ENCODE assay signal across 1 cellular context in genomic region chr11:65709661-65710060, GRCh38.
TF ChIP-seq lines count a peak whose summit lies in the region.

No MANE protein-coding gene starts in this region.

TF ChIP-seq in K562, 482 proteins besides CTCF, POLR2A, EP300 and RAD21 (continued from another document and continues in another):
- TF ChIP-seq CLOCK (CRISPR knock-in tag; IDR thresholded peaks at IDR 0.05; ENCODE audit: borderline replicate concordance) (no peak), SPI1 (IDR thresholded peaks at IDR 0.05; ENCODE audit: borderline replicate concordance, low read depth, low read length) (no peak), YY1 (IDR thresholded peaks at IDR 0.05; ENCODE audit: borderline replicate concordance in 1 of 3, control insufficient read depth in 1 of 3, extremely low read depth in 1 of 3, insufficient read depth in 3 of 3, insufficient read length in 1 of 3, insufficient replicate concordance in 2 of 3, low read depth in 1 of 3, low read length in 2 of 3) (no peak), CXXC5 (CRISPR knock-in tag; IDR thresholded peaks at IDR 0.05) (no peak), ZNF436 (CRISPR knock-in tag; IDR thresholded peaks at IDR 0.05) (no peak), ZFP36 (IDR thresholded peaks at IDR 0.05; ENCODE audit: low read depth, low read length, partially characterized antibody) (peak; percentile 15), HMBOX1 (IDR thresholded peaks at IDR 0.05) (peak; percentile 55), ZNF347 (CRISPR knock-in tag; IDR thresholded peaks at IDR 0.05; ENCODE audit: low read depth) (no peak), RB1 (IDR thresholded peaks at IDR 0.05; ENCODE audit: low read depth) (0 out of 2 replicates have a peak, but pooled peaks have one; percentile 5), STAT5B (CRISPR knock-in tag; IDR thresholded peaks at IDR 0.05) (no peak), ILK (tag; IDR thresholded peaks at IDR 0.05; ENCODE audit: borderline replicate concordance, low read depth) (no peak), ZC3H4 (CRISPR knock-in tag; IDR thresholded peaks at IDR 0.05; ENCODE audit: borderline replicate concordance) (no peak), HDAC6 (IDR thresholded peaks at IDR 0.05; ENCODE audit: low read depth, low read length) (no peak), FOXJ2 (tag; IDR thresholded peaks at IDR 0.05) (0 out of 2 replicates have a peak, but pooled peaks have one; percentile 46), ZNF778 (CRISPR knock-in tag; IDR thresholded peaks at IDR 0.05) (no peak), ETS1 (conservative IDR thresholded peaks at IDR 0.05; ENCODE audit: control insufficient read depth, low read depth, low read length) (no peak), ATF7 (IDR thresholded peaks at IDR 0.05) (peak; percentile 15; the same call in 1 of the 2 replicates), ATF1 (CRISPR knock-in tag; IDR thresholded peaks at IDR 0.05) (no peak), ATF1 (tag; IDR thresholded peaks at IDR 0.05) (no peak), HDAC2 (IDR thresholded peaks at IDR 0.05) (no peak), SRSF7 (optimal IDR thresholded peaks at IDR 0.05; ENCODE audit: low read depth, low read length) (no peak), POLR2H (tag; IDR thresholded peaks at IDR 0.05; ENCODE audit: low read depth) (no peak), SMAD4 (CRISPR knock-in tag; conservative IDR thresholded peaks at IDR 0.05) (peak; percentile 73), ZNF444 (CRISPR knock-in tag; IDR thresholded peaks at IDR 0.05) (no peak), FOXP1 (CRISPR knock-in tag; IDR thresholded peaks at IDR 0.05) (no peak), ZNF280B (CRISPR knock-in tag; IDR thresholded peaks at IDR 0.05) (no peak), NFYB (IDR thresholded peaks at IDR 0.05; ENCODE audit: extremely low read depth, insufficient read length) (no peak), TAF7 (tag; IDR thresholded peaks at IDR 0.05) (no peak), TGIF2 (CRISPR knock-in tag; IDR thresholded peaks at IDR 0.05) (no peak), ELK1 (CRISPR knock-in tag; IDR thresholded peaks at IDR 0.05) (peak; percentile 93; the same call in 1 of the 2 replicates), POLR3G (IDR thresholded peaks at IDR 0.05; ENCODE audit: extremely low read depth, insufficient read length, insufficient replicate concordance) (no peak), POLR2AphosphoS5 (IDR thresholded peaks at IDR 0.05; ENCODE audit: control insufficient read depth, insufficient read depth, low read depth, low read length) (no peak), BMI1 (IDR thresholded peaks at IDR 0.05; ENCODE audit: low read length) (peak; percentile 70), KLF1 (tag; IDR thresholded peaks at IDR 0.05) (peak; percentile 63), STAG1 (CRISPR knock-in tag; IDR thresholded peaks at IDR 0.05; ENCODE audit: borderline replicate concordance) (no peak), ZBTB5 (IDR thresholded peaks at IDR 0.05) (no peak), KDM5B (IDR thresholded peaks at IDR 0.05; ENCODE audit: insufficient replicate concordance, low read depth, low read length) (no peak), EZH2 (IDR thresholded peaks at IDR 0.05; ENCODE audit: borderline replicate concordance, low read depth, low read length) (no peak), ZNF644 (tag; IDR thresholded peaks at IDR 0.05; ENCODE audit: low read depth) (no peak), TRIM24 (IDR thresholded peaks at IDR 0.05) (no peak), MBD2 (IDR thresholded peaks at IDR 0.05; ENCODE audit: borderline replicate concordance, low read depth) (no peak), ZNF79 (CRISPR knock-in tag; IDR thresholded peaks at IDR 0.05; ENCODE audit: low read depth) (no peak), TEAD1 (CRISPR knock-in tag; IDR thresholded peaks at IDR 0.05) (peak in 1 of 2 experiments; percentile 56; a peak in 1 of 4 replicates), HCFC1 (IDR thresholded peaks at IDR 0.05; ENCODE audit: low read depth, low read length) (no peak), ZNF695 (CRISPR knock-in tag; IDR thresholded peaks at IDR 0.05) (no peak), BDP1 (IDR thresholded peaks at IDR 0.05; ENCODE audit: insufficient read depth, insufficient read length) (no peak), DLX4 (CRISPR knock-in tag; IDR thresholded peaks at IDR 0.05) (no peak), ZBTB40 (IDR thresholded peaks at IDR 0.05) (no peak), ZBTB40 (CRISPR knock-in tag; IDR thresholded peaks at IDR 0.05) (no peak), MYBL2 (IDR thresholded peaks at IDR 0.05; ENCODE audit: low read depth) (no peak), MYBL2 (CRISPR knock-in tag; IDR thresholded peaks at IDR 0.05; ENCODE audit: borderline replicate concordance) (no peak)
